In genomic region chr14:68346540-68347232, GRCh38 we compare ENCODE assay signal across 30 cellular contexts.
DNase-seq lines count a peak whose midpoint lies in the region; ATAC-seq and TF ChIP-seq lines count a peak whose summit lies in the region.
"Had no signal": no experiment of that assay in that cellular context is flagged by ENCODE, and none has a peak within 500 bp of the region (broad histone marks: within the 10 kb centered on the region; RNA-seq: fewer than 3 reads in every experiment).

No MANE protein-coding gene starts in this region.

- DNase-seq in Caco-2 (no peak), medulla oblongata (ENCODE audit: extremely low spot score) (peak; percentile 71), SKM-1 (lab: John Stamatoyannopoulos, UW; ENCODE audit: unreplicated experiment) (no peak), NCI-H2107 (lab: John Stamatoyannopoulos, UW) (no peak)
- DNase-seq: activated CD4-positive, alpha-beta T cell treated with anti-CD3 and anti-CD28 coated beads, Interleukin-2, amount 50 U/mL, for 4 hours; activated naive CD4-positive, alpha-beta T cell treated with anti-CD3 and anti-CD28 coated beads for 36 hours; BE2C; CD8-positive, alpha-beta memory T cell; colonic mucosa; DMS53; effector memory CD4-positive, alpha-beta T cell; foreskin keratinocyte; H7; natural killer cell; NCI-H1048; NCI-H1694; NCI-H526 treated with DMSO at 0.1 percent for 48 hours; Peyer's patch; SIG-M5; stimulated activated CD4-positive, alpha-beta T cell treated with anti-CD3 and anti-CD28 coated beads, Interleukin-2, amount 100 ng/mL, for 48 hours; SW 1271 had no signal

- H3K4me3 ChIP-seq in Caco-2 (ENCODE audit: low read depth, low read length) (no peak overlapping the region), rectal smooth muscle tissue (ENCODE audit: low read length) (no peak overlapping the region)
- H3K4me3 ChIP-seq: cardiac muscle cell, colonic mucosa, Peyer's patch, right atrium auricular region, thoracic aorta had no signal

- ATAC-seq in GM21526 (IDR thresholded peaks at IDR 0.05; ENCODE audit: low FRiP score, unreplicated experiment): no peak
- ATAC-seq in activated CD4-positive, CD25-positive, alpha-beta regulatory T cell treated with anti-CD3 and anti-CD28 coated beads, Interleukin-2, amount 50 U/mL, for 24 hours: no peak
- ATAC-seq: foreskin keratinocyte, natural killer cell, WTC11 had no signal

- peak overlapping the region; percentile 53 for H3K27ac ChIP-seq in rectal smooth muscle tissue (ENCODE audit: low read depth, low read length)
- H3K27ac ChIP-seq: cardiac muscle cell, colonic mucosa, foreskin keratinocyte, Peyer's patch, right atrium auricular region, thoracic aorta had no signal

- peak overlapping the region; percentile 69 for H3K27ac Mint-ChIP-seq in Caco-2 (ENCODE audit: unreplicated experiment)
- peak overlapping the region in 4 of 5 experiments; percentile 33 to 87 (median 63) for H3K27ac Mint-ChIP-seq in brain
- H3K27ac Mint-ChIP-seq: activated naive CD4-positive, alpha-beta T cell treated with anti-CD3 and anti-CD28 coated beads for 36 hours; memory B cell; natural killer cell; WTC11 had no signal

- H3K27me3 Mint-ChIP-seq in Caco-2 (ENCODE audit: insufficient read depth, unreplicated experiment) (no peaks in the 10 kb centered on the region), brain (no peaks in the 10 kb centered on the region)
- H3K27me3 Mint-ChIP-seq: CD8-positive, alpha-beta memory T cell; memory B cell had no signal

- peaks cover 20% of the 10 kb centered on the region for H3K4me1 Mint-ChIP-seq in Caco-2 (ENCODE audit: low read depth, unreplicated experiment)
- H3K4me1 Mint-ChIP-seq in brain: peaks cover 36% of the 10 kb centered on the region

- H3K9me3 Mint-ChIP-seq in Caco-2 (ENCODE audit: unreplicated experiment): peaks cover 21% of the 10 kb centered on the region
- H3K9me3 Mint-ChIP-seq in brain: peaks cover 3 to 10% (median 6%) of the 10 kb centered on the region in 5 experiments

- no TSS peak for BruUV-seq in Caco-2 (replicated peaks; lab: Mats Ljungman, UMichigan)

- H3K36me3 Mint-ChIP-seq in Caco-2 (ENCODE audit: insufficient read depth, unreplicated experiment): no peaks in the 10 kb centered on the region
- H3K36me3 Mint-ChIP-seq in brain: peaks cover 11% of the 10 kb centered on the region
- H3K36me3 Mint-ChIP-seq: natural killer cell had no signal

- no peaks in the 10 kb centered on the region for H3K36me3 ChIP-seq in Caco-2 (ENCODE audit: control insufficient read depth, insufficient read depth, low read length)
- H3K36me3 ChIP-seq in rectal smooth muscle tissue (ENCODE audit: control insufficient read depth, insufficient read depth, low read length): peaks cover 2% of the 10 kb centered on the region
- H3K36me3 ChIP-seq: BE2C, cardiac muscle cell, colonic mucosa, Peyer's patch, right atrium auricular region, thoracic aorta had no signal

- peaks cover 12% of the 10 kb centered on the region; the same call in 1 of the 2 replicates for H3K9me3 ChIP-seq in Caco-2
- H3K9me3 ChIP-seq: BE2C, colonic mucosa, Peyer's patch, right atrium auricular region, thoracic aorta had no signal

- no peak overlapping the region for H3K9ac ChIP-seq in rectal smooth muscle tissue (ENCODE audit: low read length)

- H3K27me3 ChIP-seq in Caco-2 (replicated peaks; ENCODE audit: control insufficient read depth, insufficient read depth, low read length): no peaks in the 10 kb centered on the region
- H3K27me3 ChIP-seq in rectal smooth muscle tissue (ENCODE audit: control insufficient read depth, insufficient read depth, low read length): no peaks in the 10 kb centered on the region
- H3K27me3 ChIP-seq: BE2C, cardiac muscle cell, colonic mucosa, foreskin keratinocyte, Peyer's patch, right atrium auricular region had no signal

- intact Hi-C loops in Caco-2 (cut with micrococcal nuclease; ENCODE audit: unreplicated experiment): no loop called here

- CTCF ChIA-PET in Caco-2 (lab: Charles Lee): no interaction called here

- TF ChIP-seq CTCF in Caco-2 (IDR thresholded peaks at IDR 0.05; ENCODE audit: insufficient read depth in 1 of 2, low read depth in 1 of 2, low read length in 1 of 2, severe bottlenecking in 1 of 2, unreplicated experiment in 1 of 2): no peak
- TF ChIP-seq CTCF in brain (conservative IDR thresholded peaks at IDR 0.05): no peak

- POLR2A ChIA-PET in Caco-2 (lab: Charles Lee): no interaction called here

- H3K4me3 Mint-ChIP-seq in Caco-2 (ENCODE audit: unreplicated experiment): no peak overlapping the region
- H3K4me3 Mint-ChIP-seq in brain: peak overlapping the region in 1 of 5 experiments; percentile 6
- H3K4me3 Mint-ChIP-seq: activated naive CD4-positive, alpha-beta T cell treated with anti-CD3 and anti-CD28 coated beads for 36 hours; CD8-positive, alpha-beta memory T cell; memory B cell; natural killer cell; WTC11 had no signal

- H3K4me1 ChIP-seq in Caco-2 (peaks cover 18% of the 10 kb centered on the region), rectal smooth muscle tissue (ENCODE audit: control insufficient read depth, insufficient read depth, low read length) (peaks cover 12% of the 10 kb centered on the region)
- H3K4me1 ChIP-seq: BE2C, foreskin keratinocyte, Peyer's patch, right atrium auricular region had no signal
